In the genomic region with DNA sequence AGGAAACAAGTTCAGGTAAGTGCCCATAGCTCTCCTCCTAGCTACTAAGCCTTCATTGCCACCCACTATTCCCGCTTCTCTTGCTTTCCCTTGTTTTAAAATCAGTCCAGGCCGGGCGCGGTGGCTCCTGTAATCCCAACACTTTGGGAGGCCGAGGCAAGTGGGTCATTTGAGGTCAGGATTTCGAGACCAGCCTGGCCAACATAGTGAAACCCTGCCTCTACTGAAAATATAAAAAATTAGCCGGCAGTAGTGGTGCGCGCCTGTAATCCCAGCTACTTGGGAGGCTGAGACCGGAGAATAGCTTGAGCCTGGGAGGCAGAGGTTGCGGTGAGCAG, we compare ENCODE assay signal across 9 cellular contexts. TPM values are rescaled to one million over a fixed set of nuclear protein-coding genes. Genes with fewer than 3 reads are reported as not detected.
DNase-seq lines count a peak whose midpoint lies in the region; ATAC-seq, FAIRE-seq and TF ChIP-seq lines count a peak whose summit lies in the region.
"Had no signal": no experiment of that assay in that cellular context is flagged by ENCODE, and none has a peak within 500 bp of the region (broad histone marks: within the 10 kb centered on the region; RNA-seq: fewer than 3 reads in every experiment).

No MANE protein-coding gene starts in this region.

- peak overlapping the region; percentile 89 for H3K27ac Mint-ChIP-seq in astrocyte (ENCODE audit: unreplicated experiment)
- no peak overlapping the region for H3K27ac Mint-ChIP-seq in stimulated activated effector memory CD8-positive, alpha-beta T cell treated with anti-CD3 and anti-CD28 coated beads, Interleukin-12 subunit alpha, Interleukin-12 subunit beta, amount 100 ng/mL, for 72 hours
- H3K27ac Mint-ChIP-seq in naive thymus-derived CD8-positive, alpha-beta T cell, result no peak overlapping the region
- H3K27ac Mint-ChIP-seq: activated CD4-positive, alpha-beta T cell treated with anti-CD3 and anti-CD28 coated beads for 36 hours had no signal

- no peaks in the 10 kb centered on the region for H3K27me3 Mint-ChIP-seq in astrocyte (ENCODE audit: low read depth, unreplicated experiment)
- H3K27me3 Mint-ChIP-seq in naive thymus-derived CD8-positive, alpha-beta T cell, result peaks cover 25 to 66% (median 40%) of the 10 kb centered on the region in 5 donors

- TF ChIP-seq CTCF in astrocyte (IDR thresholded peaks at IDR 0.05; ENCODE audit: insufficient read depth, low read depth, low read length), result no peak

- H3K79me2 ChIP-seq in astrocyte (ENCODE audit: insufficient read depth, low read length), result peaks cover 14% of the 10 kb centered on the region

- POLR2A ChIA-PET in naive thymus-derived CD8-positive, alpha-beta T cell (lab: Charles Lee), result interaction anchor here (0.9 to 1.4 kb wide), 2 partner anchors 74 to 681 kb away, joined by 3 read pairs; partner anchors contain the start of gene LRIG2

- ATAC-seq in stimulated activated effector memory CD8-positive, alpha-beta T cell treated with anti-CD3 and anti-CD28 coated beads, Interleukin-12 subunit alpha, Interleukin-12 subunit beta, amount 100 ng/mL, for 72 hours, result no peak
- no peak for ATAC-seq in naive thymus-derived CD8-positive, alpha-beta T cell

- H3K9ac ChIP-seq in HUES6 (ENCODE audit: low read length) (peak overlapping the region; percentile 62), astrocyte (ENCODE audit: low read length) (peak overlapping the region; percentile 68), iPS-18a (ENCODE audit: low read length) (no peak overlapping the region)

- no peaks in the 10 kb centered on the region for H3K36me3 Mint-ChIP-seq in astrocyte (ENCODE audit: low read depth, unreplicated experiment)
- no peaks in the 10 kb centered on the region for H3K36me3 Mint-ChIP-seq in stimulated activated effector memory CD8-positive, alpha-beta T cell treated with anti-CD3 and anti-CD28 coated beads, Interleukin-12 subunit alpha, Interleukin-12 subunit beta, amount 100 ng/mL, for 72 hours
- no peaks in the 10 kb centered on the region for H3K36me3 Mint-ChIP-seq in naive thymus-derived CD8-positive, alpha-beta T cell

- no peak for FAIRE-seq in astrocyte (lab: Jason Lieb, UNC)

- H3K9me3 ChIP-seq in HUES6 (ENCODE audit: control insufficient read depth, insufficient read depth, low read depth, low read length), result no peaks in the 10 kb centered on the region
- H3K9me3 ChIP-seq in astrocyte (ENCODE audit: insufficient read depth, low read depth, low read length), result no peaks in the 10 kb centered on the region
- H3K9me3 ChIP-seq in iPS-18a (ENCODE audit: control insufficient read depth, low read depth, low read length), result no peaks in the 10 kb centered on the region

- H2AFZ ChIP-seq in astrocyte (ENCODE audit: low read depth, low read length), result peak overlapping the region; percentile 66

- no peaks in the 10 kb centered on the region for H3K27me3 ChIP-seq in HUES6 (ENCODE audit: control insufficient read depth, insufficient read depth, low read length)
- no peaks in the 10 kb centered on the region for H3K27me3 ChIP-seq in astrocyte (ENCODE audit: insufficient read depth, low read length)
- H3K27me3 ChIP-seq in iPS-18a (ENCODE audit: control insufficient read depth, insufficient read depth, low read length), result no peaks in the 10 kb centered on the region

- H4K20me1 ChIP-seq in astrocyte (ENCODE audit: insufficient read depth, low read length), result no peaks in the 10 kb centered on the region

- H3K4me3 Mint-ChIP-seq in astrocyte (ENCODE audit: unreplicated experiment), result peak overlapping the region; percentile 80
- H3K4me3 Mint-ChIP-seq in stimulated activated effector memory CD8-positive, alpha-beta T cell treated with anti-CD3 and anti-CD28 coated beads, Interleukin-12 subunit alpha, Interleukin-12 subunit beta, amount 100 ng/mL, for 72 hours, result peak overlapping the region; percentile 72
- H3K4me3 Mint-ChIP-seq in naive thymus-derived CD8-positive, alpha-beta T cell, result no peak overlapping the region

- no peaks in the 10 kb centered on the region for H3K36me3 ChIP-seq in HUES6 (ENCODE audit: control insufficient read depth, insufficient read depth, low read length)
- H3K36me3 ChIP-seq in astrocyte (ENCODE audit: insufficient read depth, low read length), result no peaks in the 10 kb centered on the region
- no peaks in the 10 kb centered on the region for H3K36me3 ChIP-seq in iPS-18a (ENCODE audit: control insufficient read depth, low read depth, low read length)

- H3K4me3 ChIP-seq in HUES6 (ENCODE audit: low read depth, low read length), result peak overlapping the region; percentile 59
- peak overlapping the region; percentile 45 for H3K4me3 ChIP-seq in astrocyte (ENCODE audit: insufficient read depth, low read depth, low read length)
- H3K4me3 ChIP-seq in iPS-18a (ENCODE audit: low read length), result peak overlapping the region; percentile 61

- H3K4me1 ChIP-seq in HUES6 (ENCODE audit: control insufficient read depth, insufficient read depth, low read length) (peaks cover 28% of the 10 kb centered on the region), astrocyte (ENCODE audit: insufficient read depth, low read length) (peaks cover 46% of the 10 kb centered on the region), iPS-18a (ENCODE audit: control insufficient read depth, low read depth, low read length) (peaks cover 14% of the 10 kb centered on the region)

- DNase-seq in astrocyte (ENCODE audit: low read depth) (no peak), AG20443 (ENCODE audit: low spot score) (no peak), A172 (ENCODE audit: low spot score) (no peak), NCI-H82 treated with DMSO at 0.1 percent for 48 hours (lab: John Stamatoyannopoulos, UW; ENCODE audit: unreplicated experiment) (no peak)
- DNase-seq in stimulated activated effector memory CD8-positive, alpha-beta T cell treated with anti-CD3 and anti-CD28 coated beads, Interleukin-12 subunit alpha, Interleukin-12 subunit beta, amount 100 ng/mL, for 72 hours (ENCODE audit: low spot score in 2 of 2), result no peak
- DNase-seq in naive thymus-derived CD8-positive, alpha-beta T cell, result no peak
- DNase-seq: activated CD4-positive, alpha-beta T cell treated with anti-CD3 and anti-CD28 coated beads for 36 hours had no signal

- H3K27ac ChIP-seq in HUES6 (ENCODE audit: low read depth, low read length), result no peak overlapping the region
- H3K27ac ChIP-seq in astrocyte (ENCODE audit: low read depth, low read length), result peak overlapping the region; percentile 67
- no peak overlapping the region for H3K27ac ChIP-seq in iPS-18a (ENCODE audit: low read length)

- no peaks in the 10 kb centered on the region for H3K9me3 Mint-ChIP-seq in astrocyte (ENCODE audit: unreplicated experiment)
- H3K9me3 Mint-ChIP-seq in stimulated activated effector memory CD8-positive, alpha-beta T cell treated with anti-CD3 and anti-CD28 coated beads, Interleukin-12 subunit alpha, Interleukin-12 subunit beta, amount 100 ng/mL, for 72 hours, result no peaks in the 10 kb centered on the region
- no peaks in the 10 kb centered on the region for H3K9me3 Mint-ChIP-seq in naive thymus-derived CD8-positive, alpha-beta T cell

- H3K4me1 Mint-ChIP-seq in astrocyte (ENCODE audit: low read depth, unreplicated experiment), result peaks cover 38% of the 10 kb centered on the region
- peaks cover 36% of the 10 kb centered on the region for H3K4me1 Mint-ChIP-seq in stimulated activated effector memory CD8-positive, alpha-beta T cell treated with anti-CD3 and anti-CD28 coated beads, Interleukin-12 subunit alpha, Interleukin-12 subunit beta, amount 100 ng/mL, for 72 hours
- H3K4me1 Mint-ChIP-seq in naive thymus-derived CD8-positive, alpha-beta T cell, result peaks cover 11 to 28% (median 19%) of the 10 kb centered on the region in 4 donors

- H3K4me2 ChIP-seq in astrocyte (ENCODE audit: low read length), result peak overlapping the region; percentile 84

RNA-seq across cellular contexts. Expression of gene CTTNBP2NL, which starts 4.4 kb away (rescaled TPM):
- 83.0 and 91.9 TPM in 2 replicates for total RNA-seq in astrocyte
- total RNA-seq in naive thymus-derived CD8-positive, alpha-beta T cell, result under 1 TPM; 0.55 to 0.96 TPM
- polyA plus RNA-seq in naive thymus-derived CD8-positive, alpha-beta T cell, result under 1 TPM in 1 of 3 donors, not detected in 2; 0.46 TPM
- total RNA-seq in A172 (2014; rRNA removed; shearing (Covaris generic)), result 9.4 and 11.2 TPM in 2 replicates

Comparison
In these comparisons a context has a peak if more than half of its experiments do, and no peak if none do; other contexts are left out.
1. H3K4me3 Mint-ChIP-seq: peak in astrocyte (single experiment) and stimulated activated effector memory CD8-positive, alpha-beta T cell treated with anti-CD3 and anti-CD28 coated beads, Interleukin-12 subunit alpha, Interleukin-12 subunit beta, amount 100 ng/mL, for 72 hours (single experiment); none in naive thymus-derived CD8-positive, alpha-beta T cell (0 of 10).
2. Peak in every context shown above with its lines, with median percentiles within 50 percentile points of each other: H3K4me3 ChIP-seq.